Comparison of ENCODE assay signal across 12 cellular contexts in the genomic region with DNA sequence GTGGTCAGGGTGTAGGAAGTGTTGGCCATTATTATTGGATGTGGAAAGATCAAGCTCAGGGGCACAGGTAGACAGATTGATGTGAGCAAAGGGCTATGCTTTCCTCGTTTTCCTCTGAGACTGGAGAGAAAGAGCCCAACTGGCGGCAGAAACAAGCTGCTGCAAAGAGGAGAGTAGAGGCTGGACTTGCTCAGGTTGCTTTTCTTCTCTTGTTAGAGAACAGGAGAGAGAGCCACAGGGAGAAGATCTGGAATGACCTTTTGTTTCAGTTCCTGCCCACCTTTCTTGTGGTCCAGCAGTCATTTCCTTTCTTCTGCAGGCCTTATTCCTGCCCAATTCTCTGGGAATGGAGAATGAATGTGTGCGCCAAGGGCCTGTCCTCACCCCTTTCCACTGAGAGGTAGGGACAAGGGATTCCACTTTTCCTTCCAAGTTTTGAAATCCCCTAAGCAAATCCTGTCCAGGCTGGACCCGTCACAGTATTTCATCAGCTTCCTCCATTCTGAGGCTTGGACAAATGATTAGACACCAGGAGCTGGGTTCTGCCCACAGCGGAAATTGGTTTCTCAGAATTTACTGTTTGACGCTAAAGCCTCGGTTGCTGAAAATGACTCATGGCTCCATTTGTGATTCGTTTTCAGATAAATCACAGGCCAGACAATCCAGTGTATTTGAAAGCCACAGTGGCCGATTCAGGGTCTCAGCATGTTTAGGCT. TPM values are rescaled to one million over a fixed set of nuclear protein-coding genes. Genes with fewer than 3 reads are reported as not detected.
DNase-seq lines count a peak whose midpoint lies in the region; ATAC-seq, FAIRE-seq and TF ChIP-seq lines count a peak whose summit lies in the region.
"Had no signal": no experiment of that assay in that cellular context is flagged by ENCODE, and none has a peak within 500 bp of the region (broad histone marks: within the 10 kb centered on the region; RNA-seq: fewer than 3 reads in every experiment).

No MANE protein-coding gene starts in this region.

- H3K36me3 ChIP-seq in K562 (ENCODE audit: control insufficient read depth, insufficient read depth, low read length) (no peaks in the 10 kb centered on the region), body of pancreas (replicated peaks in 1 of 2; ENCODE audit: insufficient read depth in 1 of 2, low read depth in 2 of 2) (no peaks in the 10 kb centered on the region)
- H3K36me3 ChIP-seq: neural progenitor cell had no signal

- in situ Hi-C loops in K562 (cut with MboI): no loop called here

- no peak for FAIRE-seq in K562 (lab: Jason Lieb, UNC)
- FAIRE-seq: A549, bronchial epithelial cell had no signal

- no peaks in the 10 kb centered on the region for H3K9me1 ChIP-seq in K562 (ENCODE audit: control insufficient read depth, insufficient read depth, low read length)

- 3% methylated on average over 6 of the region's 9 CpGs for WGBS in K562 (ENCODE audit: insufficient coverage, low coverage, missing lambda C conversion rate)
- WGBS in body of pancreas, 2 donors: 74 to 82% methylated on average over 9 of the region's 9 CpGs

- BruUV-seq in K562 (replicated peaks; lab: Mats Ljungman, UMichigan): no TSS peak

- H4K20me1 ChIP-seq in K562 (replicated peaks; ENCODE audit: control insufficient read depth, insufficient read depth, low read length): no peaks in the 10 kb centered on the region

- H3K4me1 ChIP-seq in K562 (replicated peaks in 1 of 2; ENCODE audit: control insufficient read depth in 2 of 2, insufficient read depth in 2 of 2, low read length in 2 of 2): no peaks in the 10 kb centered on the region
- H3K4me1 ChIP-seq in body of pancreas: no peaks in the 10 kb centered on the region
- H3K4me1 ChIP-seq: A549, neural progenitor cell had no signal

- H3K79me2 ChIP-seq in K562 (ENCODE audit: control insufficient read depth, insufficient read depth, low read length): no peaks in the 10 kb centered on the region

- no peak overlapping the region for H3K9ac ChIP-seq in K562 (ENCODE audit: insufficient read depth in 1 of 2, low read depth in 2 of 2, low read length in 2 of 2)
- H3K9ac ChIP-seq: neural progenitor cell had no signal

- H3K27me3 ChIP-seq in K562 (ENCODE audit: control insufficient read depth in 2 of 2, insufficient read depth in 2 of 2, low read length in 2 of 2) (no peaks in the 10 kb centered on the region), body of pancreas (no peaks in the 10 kb centered on the region)
- H3K27me3 ChIP-seq: neural progenitor cell had no signal

- peak in 3 of 4 experiments; percentile 12 to 40 (median 18) for DNase-seq in activated CD4-positive, CD25-positive, alpha-beta regulatory T cell (lab: John Stamatoyannopoulos, UW)
- DNase-seq in activated CD4-positive, CD25-positive, alpha-beta regulatory T cell treated with anti-CD3 and anti-CD28 coated beads, Interleukin-2, amount 50 U/mL, for 72 hours: no peak
- DNase-seq in K562 (ENCODE audit: extremely low read depth in 1 of 4, low spot score in 3 of 4): peak in 1 of 4 experiments; percentile 4
- DNase-seq in stimulated activated CD8-positive, alpha-beta memory T cell treated with anti-CD3 and anti-CD28 coated beads, Interleukin-7, amount 100 ng/mL, for 4 hours (ENCODE audit: low read depth in 2 of 2): peak; percentile 36 to 62
- DNase-seq in body of pancreas: no peak
- DNase-seq in left colon: no peak
- DNase-seq: NCI-H1930 had no signal

- CTCF ChIA-PET in K562 (lab: Yijun Ruan, JAX; ENCODE audit: low intra/inter-chr PET ratio): no interaction called here

- ATAC-seq in activated CD4-positive, CD25-positive, alpha-beta regulatory T cell treated with anti-CD3 and anti-CD28 coated beads, Interleukin-2, amount 50 U/mL, for 24 hours: peak; percentile 19 to 27
- ATAC-seq in K562 (no peak), GM21825 (IDR thresholded peaks at IDR 0.05; ENCODE audit: unreplicated experiment) (no peak), body of pancreas (no peak), left colon (no peak)
- ATAC-seq: A549 had no signal

- intact Hi-C loops in K562 (cut with micrococcal nuclease): no loop called here
- intact Hi-C loops in body of pancreas (cut with DNase I): no loop called here
- intact Hi-C loops in left colon (cut with DNase I, micrococcal nuclease): no loop called here

- H2AFZ ChIP-seq in K562 (ENCODE audit: low read depth, low read length): no peak overlapping the region
- H2AFZ ChIP-seq: neural progenitor cell had no signal

- H3K27ac ChIP-seq in K562 (ENCODE audit: extremely low read depth, low read depth, low read length) (no peak overlapping the region), body of pancreas (no peak overlapping the region)
- H3K27ac ChIP-seq: A549, neural progenitor cell had no signal

- H3K9me3 ChIP-seq in K562 (replicated peaks; ENCODE audit: control insufficient read depth, insufficient read depth, low read depth, low read length) (no peaks in the 10 kb centered on the region), body of pancreas (no peaks in the 10 kb centered on the region)

- no peak overlapping the region for H3K4me3 ChIP-seq in K562
- H3K4me3 ChIP-seq in body of pancreas: no peak overlapping the region
- H3K4me3 ChIP-seq: A549, neural progenitor cell had no signal

- H3K4me2 ChIP-seq in K562 (ENCODE audit: insufficient read depth, low read length): no peak overlapping the region
- H3K4me2 ChIP-seq: A549, neural progenitor cell had no signal

- TF ChIP-seq RAD21 in K562 (CRISPR knock-in tag; conservative IDR thresholded peaks at IDR 0.05 in 1 of 2, IDR thresholded peaks at IDR 0.05 in 1 of 2): no peak

- no peak for TF ChIP-seq EP300 in K562 (IDR thresholded peaks at IDR 0.05; ENCODE audit: low read length)

- TF ChIP-seq CTCF in K562 (IDR thresholded peaks at IDR 0.05 in 2 of 3, conservative IDR thresholded peaks at IDR 0.05 in 1 of 3; ENCODE audit: insufficient read depth in 2 of 3, low read depth in 1 of 3, low read length in 3 of 3) (no peak), body of pancreas (IDR thresholded peaks at IDR 0.05) (no peak)

- POLR2A ChIA-PET in K562 (lab: Yijun Ruan, JAX): no interaction called here

- TF ChIP-seq POLR2A in K562 (conservative IDR thresholded peaks at IDR 0.05) (no peak), body of pancreas (IDR thresholded peaks at IDR 0.05) (no peak)

TF ChIP-seq in K562, 482 proteins besides CTCF, POLR2A, EP300 and RAD21 (continues in another document):
- TF ChIP-seq, protein P1, sequence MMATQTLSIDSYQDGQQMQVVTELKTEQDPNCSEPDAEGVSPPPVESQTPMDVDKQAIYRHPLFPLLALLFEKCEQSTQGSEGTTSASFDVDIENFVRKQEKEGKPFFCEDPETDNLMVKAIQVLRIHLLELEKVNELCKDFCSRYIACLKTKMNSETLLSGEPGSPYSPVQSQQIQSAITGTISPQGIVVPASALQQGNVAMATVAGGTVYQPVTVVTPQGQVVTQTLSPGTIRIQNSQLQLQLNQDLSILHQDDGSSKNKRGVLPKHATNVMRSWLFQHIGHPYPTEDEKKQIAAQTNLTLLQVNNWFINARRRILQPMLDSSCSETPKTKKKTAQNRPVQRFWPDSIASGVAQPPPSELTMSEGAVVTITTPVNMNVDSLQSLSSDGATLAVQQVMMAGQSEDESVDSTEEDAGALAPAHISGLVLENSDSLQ (IDR thresholded peaks at IDR 0.05): 0 out of 2 replicates have a peak, but pooled peaks have one; percentile 6
- TF ChIP-seq CEBPG (CRISPR knock-in tag; IDR thresholded peaks at IDR 0.05): no peak
- TF ChIP-seq CEBPG (tag; conservative IDR thresholded peaks at IDR 0.05 in 1 of 2, IDR thresholded peaks at IDR 0.05 in 1 of 2): peak; percentile 22 to 80; a peak in 3 of 4 replicates

RNA-seq across cellular contexts. Expression of a gene that starts 16.1 kb away (rescaled TPM):
- not detected in 2 replicates for total RNA-seq in K562 (2011; cell fraction: chromatin; rRNA removed; ENCODE audit: low replicate concordance)
- total RNA-seq in K562 (2011; cell fraction: nucleolus; rRNA removed): 0.13 and 0.17 TPM in 2 replicates
- 0.23 TPM in 1 of 2 replicates, not detected in the other for total RNA-seq in K562 (2011; cell fraction: nucleoplasm; rRNA removed)
- total RNA-seq in K562 (2014; rRNA removed): 0.05 TPM in 1 of 2 replicates, not detected in the other
- 0.06 TPM in 1 of 2 replicates, not detected in the other for total RNA-seq in K562 (2014; rRNA removed; fragmentation: Illumina TruSeq; extraction: Trizol)
- 0.04 TPM in 1 of 2 replicates, not detected in the other for total RNA-seq in K562 (2015; rRNA removed; fragmentation: Illumina TruSeq; extraction: Trizol)
- not detected in 2 replicates for total RNA-seq in K562 (2021)
- 0.03 TPM in 1 of 2 replicates, not detected in the other for polyA plus RNA-seq in K562 (2011; rRNA removed)
- 0.03 TPM in 1 of 2 replicates, not detected in the other for polyA plus RNA-seq in K562 (2011; cell fraction: cytosol; rRNA removed)
- polyA plus RNA-seq in K562 (2011; cell fraction: nucleus; rRNA removed): not detected in 2 replicates
- polyA plus RNA-seq in K562 (2012): 0.46 TPM in 1 of 2 replicates, not detected in the other
- 0.07 TPM in 1 of 2 replicates, not detected in the other for polyA plus RNA-seq in K562 (2014; fragmentation: Illumina TruSeq; extraction: Trizol)
- polyA plus RNA-seq in K562 (2014; fragmentation: Nextera tagmentation; extraction: Ambion mirVana): under 1 TPM; 0.01 to 0.06 TPM
- not detected in 2 replicates for polyA plus RNA-seq in K562 (2014; rRNA removed)
- not detected in 2 replicates for polyA minus RNA-seq in K562 (2011; rRNA and poly(A)+ RNA removed)
- polyA minus RNA-seq in K562 (2011; cell fraction: cytosol; rRNA and poly(A)+ RNA removed): not detected in 2 replicates
- not detected in 2 replicates for polyA minus RNA-seq in K562 (2011; cell fraction: nucleus; rRNA and poly(A)+ RNA removed)
- not detected for total RNA-seq in body of pancreas
- not detected for total RNA-seq in left colon
- total RNA-seq: bronchial epithelial cell had no signal
- polyA plus RNA-seq: A549 had no signal

RNA-seq across cellular contexts. Expression of a gene that starts 42.5 kb away (rescaled TPM):
- not detected in 2 replicates for total RNA-seq in K562 (2011; cell fraction: chromatin; rRNA removed; ENCODE audit: low replicate concordance)
- not detected in 2 replicates for total RNA-seq in K562 (2011; cell fraction: nucleolus; rRNA removed)
- not detected in 2 replicates for total RNA-seq in K562 (2011; cell fraction: nucleoplasm; rRNA removed)
- total RNA-seq in K562 (2014; rRNA removed) (not detected in 2 replicates), K562 (2014; rRNA removed; fragmentation: Illumina TruSeq; extraction: Trizol) (not detected in 2 replicates), K562 (2015; rRNA removed; fragmentation: Illumina TruSeq; extraction: Trizol) (not detected in 2 replicates), K562 (2021) (not detected in 2 replicates), body of pancreas (not detected), left colon (not detected)
- polyA plus RNA-seq in K562 (2011; rRNA removed) (not detected in 2 replicates), K562 (2014; fragmentation: Illumina TruSeq; extraction: Trizol) (not detected in 2 replicates), K562 (2014; fragmentation: Nextera tagmentation; extraction: Ambion mirVana) (not detected), K562 (2014; rRNA removed) (not detected in 2 replicates)
- polyA plus RNA-seq in K562 (2011; cell fraction: cytosol; rRNA removed): not detected in 2 replicates
- not detected in 2 replicates for polyA plus RNA-seq in K562 (2011; cell fraction: nucleus; rRNA removed)
- polyA plus RNA-seq in K562 (2012): not detected in 2 replicates
- polyA minus RNA-seq in K562 (2011; rRNA and poly(A)+ RNA removed): not detected in 2 replicates
- not detected in 2 replicates for polyA minus RNA-seq in K562 (2011; cell fraction: cytosol; rRNA and poly(A)+ RNA removed)
- not detected in 2 replicates for polyA minus RNA-seq in K562 (2011; cell fraction: nucleus; rRNA and poly(A)+ RNA removed)
- total RNA-seq: bronchial epithelial cell had no signal
- polyA plus RNA-seq: A549 had no signal

Comparison
In these comparisons a context has a peak if more than half of its experiments do, and no peak if none do; other contexts are left out.
1. DNase-seq: peak in activated CD4-positive, CD25-positive, alpha-beta regulatory T cell (3 of 4) and stimulated activated CD8-positive, alpha-beta memory T cell treated with anti-CD3 and anti-CD28 coated beads, Interleukin-7, amount 100 ng/mL, for 4 hours (2 of 2); none in activated CD4-positive, CD25-positive, alpha-beta regulatory T cell treated with anti-CD3 and anti-CD28 coated beads, Interleukin-2, amount 50 U/mL, for 72 hours (single experiment), body of pancreas (0 of 4) and left colon (0 of 2).
2. ATAC-seq: peak in activated CD4-positive, CD25-positive, alpha-beta regulatory T cell treated with anti-CD3 and anti-CD28 coated beads, Interleukin-2, amount 50 U/mL, for 24 hours (2 of 2); none in K562 (single experiment), GM21825 (single experiment), body of pancreas (single experiment) and left colon (single experiment).